ENCODE assay signal across 2 cellular contexts in genomic region chr1:221234821-221235220, GRCh38.
TF ChIP-seq lines count a peak whose summit lies in the region.

No MANE protein-coding gene starts in this region.

TF ChIP-seq in SK-N-SH treated with all-trans-retinoic acid at 6 μM for 48 hours, 23 proteins besides CTCF, POLR2A, EP300 and RAD21:
- TF ChIP-seq TSHZ2 (CRISPR knock-in tag; IDR thresholded peaks at IDR 0.05) (no peak), PPARA (CRISPR knock-in tag; IDR thresholded peaks at IDR 0.05; ENCODE audit: borderline replicate concordance) (no peak), POU6F1 (CRISPR knock-in tag; IDR thresholded peaks at IDR 0.05; ENCODE audit: borderline replicate concordance, low read depth) (no peak), ISL1 (CRISPR knock-in tag; IDR thresholded peaks at IDR 0.05) (no peak), ZFP30 (CRISPR knock-in tag; IDR thresholded peaks at IDR 0.05) (no peak), ZFP3 (CRISPR knock-in tag; IDR thresholded peaks at IDR 0.05) (no peak), ZC3H10 (CRISPR knock-in tag; IDR thresholded peaks at IDR 0.05) (no peak), PATZ1 (CRISPR knock-in tag; IDR thresholded peaks at IDR 0.05; ENCODE audit: borderline replicate concordance) (no peak), CREB5 (CRISPR knock-in tag; IDR thresholded peaks at IDR 0.05; ENCODE audit: low read depth) (no peak), ESRRG (CRISPR knock-in tag; IDR thresholded peaks at IDR 0.05) (no peak), TOX (CRISPR knock-in tag; IDR thresholded peaks at IDR 0.05; ENCODE audit: borderline replicate concordance) (no peak), ZNF70 (CRISPR knock-in tag; IDR thresholded peaks at IDR 0.05) (no peak), ZNF565 (CRISPR knock-in tag; conservative IDR thresholded peaks at IDR 0.05; ENCODE audit: low read depth) (no peak), OSR1 (CRISPR knock-in tag; IDR thresholded peaks at IDR 0.05) (no peak), CSDC2 (CRISPR knock-in tag; IDR thresholded peaks at IDR 0.05) (no peak)
TF ChIP-seq in SK-N-SH treated with all-trans-retinoic acid at 6 μM for 48 hours: peak in this region for 0.

TF ChIP-seq in SK-N-SH, 30 proteins besides CTCF, POLR2A, EP300 and RAD21 (continued from another document):
- TF ChIP-seq TCF12 (IDR thresholded peaks at IDR 0.05) (no peak), MEF2A (IDR thresholded peaks at IDR 0.05; ENCODE audit: borderline replicate concordance, low read depth) (no peak), YY1 (IDR thresholded peaks at IDR 0.05; ENCODE audit: low read depth) (no peak), POLR2AphosphoS5 (IDR thresholded peaks at IDR 0.05; ENCODE audit: low read depth, low read length) (no peak)
